1 cellular context compared by ENCODE assay signal in the genomic region with DNA sequence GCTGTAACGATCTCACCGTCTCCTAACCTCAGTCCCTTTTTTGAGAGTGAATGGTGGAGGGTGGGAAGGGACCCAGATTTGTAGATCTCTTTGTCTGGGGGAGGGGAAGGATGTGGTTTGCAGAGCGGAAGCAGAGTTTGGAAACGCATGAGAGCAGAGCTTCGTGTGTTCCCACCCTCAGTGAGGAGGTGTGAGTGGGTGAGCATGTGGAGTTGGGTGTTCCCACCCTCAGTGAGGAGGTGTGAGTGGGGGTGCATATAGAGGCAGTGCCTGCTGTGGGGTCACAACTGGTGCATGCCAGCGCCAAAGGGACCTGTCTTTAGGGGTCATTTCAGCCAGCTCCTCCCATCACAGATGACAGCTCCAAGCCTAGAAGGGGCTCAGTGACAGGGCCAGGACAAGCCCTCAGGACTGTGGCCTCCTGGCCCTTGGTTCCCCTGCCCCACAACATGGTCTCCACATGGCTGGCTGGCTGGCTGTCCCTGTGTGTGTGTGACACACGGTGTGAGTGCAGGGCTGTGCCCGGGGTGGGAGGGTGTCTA.
A peak's percentile ranks its signal among the peaks of the same experiment; 100 is the strongest.
TF ChIP-seq lines count a peak whose summit lies in the region.

No MANE protein-coding gene starts in this region.

TF ChIP-seq in K562, 482 proteins besides CTCF, POLR2A, EP300 and RAD21 (continued from another document and continues in another):
- TF ChIP-seq RBFOX2 (IDR thresholded peaks at IDR 0.05; ENCODE audit: low read depth, low read length) (no peak), ZBTB8A (IDR thresholded peaks at IDR 0.05; ENCODE audit: partially characterized antibody) (no peak), GABPA (tag; conservative IDR thresholded peaks at IDR 0.05; ENCODE audit: low read depth) (peak; percentile 78), ZNF316 (IDR thresholded peaks at IDR 0.05) (no peak), CBFB (CRISPR knock-in tag; IDR thresholded peaks at IDR 0.05) (no peak), C11orf30 (IDR thresholded peaks at IDR 0.05; ENCODE audit: low read depth) (no peak), ETV5 (CRISPR knock-in tag; IDR thresholded peaks at IDR 0.05; ENCODE audit: low read depth) (0 out of 2 replicates have a peak, but pooled peaks have one; percentile 42), CXXC5 (CRISPR knock-in tag; IDR thresholded peaks at IDR 0.05) (peak; percentile 44), ZFP30 (CRISPR knock-in tag; IDR thresholded peaks at IDR 0.05; ENCODE audit: borderline replicate concordance) (no peak), SMARCA4 (IDR thresholded peaks at IDR 0.05) (0 out of 2 replicates have a peak, but pooled peaks have one; percentile 13), ZNF41 (CRISPR knock-in tag; conservative IDR thresholded peaks at IDR 0.05) (no peak), SNRNP70 (optimal IDR thresholded peaks at IDR 0.05; ENCODE audit: low read depth, low read length) (no peak), DPF2 (IDR thresholded peaks at IDR 0.05) (0 out of 2 replicates have a peak, but pooled peaks have one; percentile 22), ZKSCAN1 (IDR thresholded peaks at IDR 0.05; ENCODE audit: low read depth, low read length) (no peak), ESRRB (CRISPR knock-in tag; IDR thresholded peaks at IDR 0.05; ENCODE audit: borderline replicate concordance) (no peak), CBX1 (IDR thresholded peaks at IDR 0.05; ENCODE audit: low read depth) (no peak; the same call in 1 of the 2 replicates), SIRT6 (IDR thresholded peaks at IDR 0.05; ENCODE audit: low read depth, low read length) (no peak), ZNF507 (tag; conservative IDR thresholded peaks at IDR 0.05) (no peak), ZNF431 (CRISPR knock-in tag; IDR thresholded peaks at IDR 0.05) (no peak), PTTG1 (tag; IDR thresholded peaks at IDR 0.05; ENCODE audit: low read depth) (no peak), CC2D1A (IDR thresholded peaks at IDR 0.05) (no peak), COPS2 (conservative IDR thresholded peaks at IDR 0.05) (no peak), NFYB (IDR thresholded peaks at IDR 0.05; ENCODE audit: extremely low read depth, insufficient read length) (no peak), MAFK (IDR thresholded peaks at IDR 0.05; ENCODE audit: low read length) (no peak), NEUROD1 (IDR thresholded peaks at IDR 0.05; ENCODE audit: borderline replicate concordance, low read depth, low read length, partially characterized antibody) (no peak), ZFP1 (CRISPR knock-in tag; IDR thresholded peaks at IDR 0.05) (no peak), ARID2 (IDR thresholded peaks at IDR 0.05) (no peak), HNRNPLL (IDR thresholded peaks at IDR 0.05; ENCODE audit: low read depth, low read length, poor library complexity, severe bottlenecking) (no peak), ZNF174 (CRISPR knock-in tag; IDR thresholded peaks at IDR 0.05) (no peak), FOXK1 (CRISPR knock-in tag; IDR thresholded peaks at IDR 0.05; ENCODE audit: borderline replicate concordance) (no peak)
- TF ChIP-seq, protein P1, sequence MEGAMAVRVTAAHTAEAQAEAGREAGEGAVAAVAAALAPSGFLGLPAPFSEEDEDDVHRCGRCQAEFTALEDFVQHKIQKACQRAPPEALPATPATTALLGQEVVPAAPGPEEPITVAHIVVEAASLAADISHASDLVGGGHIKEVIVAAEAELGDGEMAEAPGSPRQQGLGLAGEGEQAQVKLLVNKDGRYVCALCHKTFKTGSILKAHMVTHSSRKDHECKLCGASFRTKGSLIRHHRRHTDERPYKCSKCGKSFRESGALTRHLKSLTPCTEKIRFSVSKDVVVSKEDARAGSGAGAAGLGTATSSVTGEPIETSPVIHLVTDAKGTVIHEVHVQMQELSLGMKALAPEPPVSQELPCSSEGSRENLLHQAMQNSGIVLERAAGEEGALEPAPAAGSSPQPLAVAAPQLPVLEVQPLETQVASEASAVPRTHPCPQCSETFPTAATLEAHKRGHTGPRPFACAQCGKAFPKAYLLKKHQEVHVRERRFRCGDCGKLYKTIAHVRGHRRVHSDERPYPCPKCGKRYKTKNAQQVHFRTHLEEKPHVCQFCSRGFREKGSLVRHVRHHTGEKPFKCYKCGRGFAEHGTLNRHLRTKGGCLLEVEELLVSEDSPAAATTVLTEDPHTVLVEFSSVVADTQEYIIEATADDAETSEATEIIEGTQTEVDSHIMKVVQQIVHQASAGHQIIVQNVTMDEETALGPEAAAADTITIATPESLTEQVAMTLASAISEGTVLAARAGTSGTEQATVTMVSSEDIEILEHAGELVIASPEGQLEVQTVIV (CRISPR knock-in tag; IDR thresholded peaks at IDR 0.05; ENCODE audit: borderline replicate concordance): peak; percentile 12; the same call in 1 of the 2 replicates
- TF ChIP-seq, protein P2, sequence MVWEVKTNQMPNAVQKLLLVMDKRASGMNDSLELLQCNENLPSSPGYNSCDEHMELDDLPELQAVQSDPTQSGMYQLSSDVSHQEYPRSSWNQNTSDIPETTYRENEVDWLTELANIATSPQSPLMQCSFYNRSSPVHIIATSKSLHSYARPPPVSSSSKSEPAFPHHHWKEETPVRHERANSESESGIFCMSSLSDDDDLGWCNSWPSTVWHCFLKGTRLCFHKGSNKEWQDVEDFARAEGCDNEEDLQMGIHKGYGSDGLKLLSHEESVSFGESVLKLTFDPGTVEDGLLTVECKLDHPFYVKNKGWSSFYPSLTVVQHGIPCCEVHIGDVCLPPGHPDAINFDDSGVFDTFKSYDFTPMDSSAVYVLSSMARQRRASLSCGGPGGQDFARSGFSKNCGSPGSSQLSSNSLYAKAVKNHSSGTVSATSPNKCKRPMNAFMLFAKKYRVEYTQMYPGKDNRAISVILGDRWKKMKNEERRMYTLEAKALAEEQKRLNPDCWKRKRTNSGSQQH (CRISPR knock-in tag; IDR thresholded peaks at IDR 0.05): peak; percentile 63; the same call in 1 of the 2 replicates
- TF ChIP-seq, protein P3, sequence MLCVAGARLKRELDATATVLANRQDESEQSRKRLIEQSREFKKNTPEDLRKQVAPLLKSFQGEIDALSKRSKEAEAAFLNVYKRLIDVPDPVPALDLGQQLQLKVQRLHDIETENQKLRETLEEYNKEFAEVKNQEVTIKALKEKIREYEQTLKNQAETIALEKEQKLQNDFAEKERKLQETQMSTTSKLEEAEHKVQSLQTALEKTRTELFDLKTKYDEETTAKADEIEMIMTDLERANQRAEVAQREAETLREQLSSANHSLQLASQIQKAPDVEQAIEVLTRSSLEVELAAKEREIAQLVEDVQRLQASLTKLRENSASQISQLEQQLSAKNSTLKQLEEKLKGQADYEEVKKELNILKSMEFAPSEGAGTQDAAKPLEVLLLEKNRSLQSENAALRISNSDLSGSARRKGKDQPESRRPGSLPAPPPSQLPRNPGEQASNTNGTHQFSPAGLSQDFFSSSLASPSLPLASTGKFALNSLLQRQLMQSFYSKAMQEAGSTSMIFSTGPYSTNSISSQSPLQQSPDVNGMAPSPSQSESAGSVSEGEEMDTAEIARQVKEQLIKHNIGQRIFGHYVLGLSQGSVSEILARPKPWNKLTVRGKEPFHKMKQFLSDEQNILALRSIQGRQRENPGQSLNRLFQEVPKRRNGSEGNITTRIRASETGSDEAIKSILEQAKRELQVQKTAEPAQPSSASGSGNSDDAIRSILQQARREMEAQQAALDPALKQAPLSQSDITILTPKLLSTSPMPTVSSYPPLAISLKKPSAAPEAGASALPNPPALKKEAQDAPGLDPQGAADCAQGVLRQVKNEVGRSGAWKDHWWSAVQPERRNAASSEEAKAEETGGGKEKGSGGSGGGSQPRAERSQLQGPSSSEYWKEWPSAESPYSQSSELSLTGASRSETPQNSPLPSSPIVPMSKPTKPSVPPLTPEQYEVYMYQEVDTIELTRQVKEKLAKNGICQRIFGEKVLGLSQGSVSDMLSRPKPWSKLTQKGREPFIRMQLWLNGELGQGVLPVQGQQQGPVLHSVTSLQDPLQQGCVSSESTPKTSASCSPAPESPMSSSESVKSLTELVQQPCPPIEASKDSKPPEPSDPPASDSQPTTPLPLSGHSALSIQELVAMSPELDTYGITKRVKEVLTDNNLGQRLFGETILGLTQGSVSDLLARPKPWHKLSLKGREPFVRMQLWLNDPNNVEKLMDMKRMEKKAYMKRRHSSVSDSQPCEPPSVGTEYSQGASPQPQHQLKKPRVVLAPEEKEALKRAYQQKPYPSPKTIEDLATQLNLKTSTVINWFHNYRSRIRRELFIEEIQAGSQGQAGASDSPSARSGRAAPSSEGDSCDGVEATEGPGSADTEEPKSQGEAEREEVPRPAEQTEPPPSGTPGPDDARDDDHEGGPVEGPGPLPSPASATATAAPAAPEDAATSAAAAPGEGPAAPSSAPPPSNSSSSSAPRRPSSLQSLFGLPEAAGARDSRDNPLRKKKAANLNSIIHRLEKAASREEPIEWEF (CRISPR knock-in tag; IDR thresholded peaks at IDR 0.05): no peak
- TF ChIP-seq, protein P4, sequence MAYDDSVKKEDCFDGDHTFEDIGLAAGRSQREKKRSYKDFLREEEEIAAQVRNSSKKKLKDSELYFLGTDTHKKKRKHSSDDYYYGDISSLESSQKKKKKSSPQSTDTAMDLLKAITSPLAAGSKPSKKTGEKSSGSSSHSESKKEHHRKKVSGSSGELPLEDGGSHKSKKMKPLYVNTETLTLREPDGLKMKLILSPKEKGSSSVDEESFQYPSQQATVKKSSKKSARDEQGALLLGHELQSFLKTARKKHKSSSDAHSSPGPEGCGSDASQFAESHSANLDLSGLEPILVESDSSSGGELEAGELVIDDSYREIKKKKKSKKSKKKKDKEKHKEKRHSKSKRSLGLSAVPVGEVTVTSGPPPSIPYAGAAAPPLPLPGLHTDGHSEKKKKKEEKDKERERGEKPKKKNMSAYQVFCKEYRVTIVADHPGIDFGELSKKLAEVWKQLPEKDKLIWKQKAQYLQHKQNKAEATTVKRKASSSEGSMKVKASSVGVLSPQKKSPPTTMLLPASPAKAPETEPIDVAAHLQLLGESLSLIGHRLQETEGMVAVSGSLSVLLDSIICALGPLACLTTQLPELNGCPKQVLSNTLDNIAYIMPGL (CRISPR knock-in tag; IDR thresholded peaks at IDR 0.05): no peak
- TF ChIP-seq, protein P5, sequence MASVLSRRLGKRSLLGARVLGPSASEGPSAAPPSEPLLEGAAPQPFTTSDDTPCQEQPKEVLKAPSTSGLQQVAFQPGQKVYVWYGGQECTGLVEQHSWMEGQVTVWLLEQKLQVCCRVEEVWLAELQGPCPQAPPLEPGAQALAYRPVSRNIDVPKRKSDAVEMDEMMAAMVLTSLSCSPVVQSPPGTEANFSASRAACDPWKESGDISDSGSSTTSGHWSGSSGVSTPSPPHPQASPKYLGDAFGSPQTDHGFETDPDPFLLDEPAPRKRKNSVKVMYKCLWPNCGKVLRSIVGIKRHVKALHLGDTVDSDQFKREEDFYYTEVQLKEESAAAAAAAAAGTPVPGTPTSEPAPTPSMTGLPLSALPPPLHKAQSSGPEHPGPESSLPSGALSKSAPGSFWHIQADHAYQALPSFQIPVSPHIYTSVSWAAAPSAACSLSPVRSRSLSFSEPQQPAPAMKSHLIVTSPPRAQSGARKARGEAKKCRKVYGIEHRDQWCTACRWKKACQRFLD (CRISPR knock-in tag; IDR thresholded peaks at IDR 0.05): no peak
- TF ChIP-seq, protein P6, sequence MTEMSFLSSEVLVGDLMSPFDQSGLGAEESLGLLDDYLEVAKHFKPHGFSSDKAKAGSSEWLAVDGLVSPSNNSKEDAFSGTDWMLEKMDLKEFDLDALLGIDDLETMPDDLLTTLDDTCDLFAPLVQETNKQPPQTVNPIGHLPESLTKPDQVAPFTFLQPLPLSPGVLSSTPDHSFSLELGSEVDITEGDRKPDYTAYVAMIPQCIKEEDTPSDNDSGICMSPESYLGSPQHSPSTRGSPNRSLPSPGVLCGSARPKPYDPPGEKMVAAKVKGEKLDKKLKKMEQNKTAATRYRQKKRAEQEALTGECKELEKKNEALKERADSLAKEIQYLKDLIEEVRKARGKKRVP (CRISPR knock-in tag; IDR thresholded peaks at IDR 0.05): no peak
- TF ChIP-seq, protein P7, sequence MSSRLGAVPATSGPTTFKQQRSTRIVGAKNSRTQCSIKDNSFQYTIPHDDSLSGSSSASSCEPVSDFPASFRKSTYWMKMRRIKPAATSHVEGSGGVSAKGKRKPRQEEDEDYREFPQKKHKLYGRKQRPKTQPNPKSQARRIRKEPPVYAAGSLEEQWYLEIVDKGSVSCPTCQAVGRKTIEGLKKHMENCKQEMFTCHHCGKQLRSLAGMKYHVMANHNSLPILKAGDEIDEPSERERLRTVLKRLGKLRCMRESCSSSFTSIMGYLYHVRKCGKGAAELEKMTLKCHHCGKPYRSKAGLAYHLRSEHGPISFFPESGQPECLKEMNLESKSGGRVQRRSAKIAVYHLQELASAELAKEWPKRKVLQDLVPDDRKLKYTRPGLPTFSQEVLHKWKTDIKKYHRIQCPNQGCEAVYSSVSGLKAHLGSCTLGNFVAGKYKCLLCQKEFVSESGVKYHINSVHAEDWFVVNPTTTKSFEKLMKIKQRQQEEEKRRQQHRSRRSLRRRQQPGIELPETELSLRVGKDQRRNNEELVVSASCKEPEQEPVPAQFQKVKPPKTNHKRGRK (tag; IDR thresholded peaks at IDR 0.05): no peak
- TF ChIP-seq, protein P8, sequence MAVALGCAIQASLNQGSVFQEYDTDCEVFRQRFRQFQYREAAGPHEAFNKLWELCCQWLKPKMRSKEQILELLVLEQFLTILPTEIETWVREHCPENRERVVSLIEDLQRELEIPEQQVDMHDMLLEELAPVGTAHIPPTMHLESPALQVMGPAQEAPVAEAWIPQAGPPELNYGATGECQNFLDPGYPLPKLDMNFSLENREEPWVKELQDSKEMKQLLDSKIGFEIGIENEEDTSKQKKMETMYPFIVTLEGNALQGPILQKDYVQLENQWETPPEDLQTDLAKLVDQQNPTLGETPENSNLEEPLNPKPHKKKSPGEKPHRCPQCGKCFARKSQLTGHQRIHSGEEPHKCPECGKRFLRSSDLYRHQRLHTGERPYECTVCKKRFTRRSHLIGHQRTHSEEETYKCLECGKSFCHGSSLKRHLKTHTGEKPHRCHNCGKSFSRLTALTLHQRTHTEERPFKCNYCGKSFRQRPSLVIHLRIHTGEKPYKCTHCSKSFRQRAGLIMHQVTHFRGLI (CRISPR knock-in tag; IDR thresholded peaks at IDR 0.05): peak; percentile 42; the same call in 1 of the 2 replicates
- TF ChIP-seq, protein P9, sequence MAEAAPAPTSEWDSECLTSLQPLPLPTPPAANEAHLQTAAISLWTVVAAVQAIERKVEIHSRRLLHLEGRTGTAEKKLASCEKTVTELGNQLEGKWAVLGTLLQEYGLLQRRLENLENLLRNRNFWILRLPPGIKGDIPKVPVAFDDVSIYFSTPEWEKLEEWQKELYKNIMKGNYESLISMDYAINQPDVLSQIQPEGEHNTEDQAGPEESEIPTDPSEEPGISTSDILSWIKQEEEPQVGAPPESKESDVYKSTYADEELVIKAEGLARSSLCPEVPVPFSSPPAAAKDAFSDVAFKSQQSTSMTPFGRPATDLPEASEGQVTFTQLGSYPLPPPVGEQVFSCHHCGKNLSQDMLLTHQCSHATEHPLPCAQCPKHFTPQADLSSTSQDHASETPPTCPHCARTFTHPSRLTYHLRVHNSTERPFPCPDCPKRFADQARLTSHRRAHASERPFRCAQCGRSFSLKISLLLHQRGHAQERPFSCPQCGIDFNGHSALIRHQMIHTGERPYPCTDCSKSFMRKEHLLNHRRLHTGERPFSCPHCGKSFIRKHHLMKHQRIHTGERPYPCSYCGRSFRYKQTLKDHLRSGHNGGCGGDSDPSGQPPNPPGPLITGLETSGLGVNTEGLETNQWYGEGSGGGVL (CRISPR knock-in tag; IDR thresholded peaks at IDR 0.05): no peak
